ENCODE assay signal across 6 cellular contexts in the genomic region with DNA sequence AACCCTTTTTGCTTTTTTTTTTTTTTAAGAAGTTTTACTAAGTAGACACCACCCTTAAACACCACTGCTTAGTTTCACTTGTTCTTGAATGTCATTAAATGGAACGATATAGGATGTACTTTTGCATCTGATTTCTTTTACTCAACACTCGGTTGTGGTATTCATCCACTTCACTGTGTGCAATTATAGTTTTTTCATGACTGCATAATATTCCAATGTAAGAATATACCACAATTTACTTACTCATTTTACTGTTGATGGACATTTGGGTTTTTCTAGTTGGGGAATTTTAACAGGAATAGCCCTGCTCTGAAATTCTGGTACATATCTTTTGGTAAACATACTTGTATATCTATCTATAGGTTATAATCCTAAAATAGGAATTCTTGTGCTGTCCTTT.
"Had no signal": no experiment of that assay in that cellular context is flagged by ENCODE, and none has a peak within 500 bp of the region (broad histone marks: within the 10 kb centered on the region; RNA-seq: fewer than 3 reads in every experiment).

No MANE protein-coding gene starts in this region.

- ATAC-seq: GM12878 had no signal

- H3K4me3 ChIP-seq: GM12878 had no signal

- FAIRE-seq: GM12878, GM12891, GM12892, GM18507 had no signal

- DNase-seq: GDM1, GF-D8 had no signal
